Comparison of ENCODE assay signal across 9 cellular contexts in genomic region chr18:74797577-74798151, GRCh38.
DNase-seq lines count a peak whose midpoint lies in the region; ATAC-seq, FAIRE-seq and TF ChIP-seq lines count a peak whose summit lies in the region.
"Had no signal": no experiment of that assay in that cellular context is flagged by ENCODE, and none has a peak within 500 bp of the region (broad histone marks: within the 10 kb centered on the region; RNA-seq: fewer than 3 reads in every experiment).

No MANE protein-coding gene starts in this region.

- H2AFZ ChIP-seq in OCI-LY3 (ENCODE audit: low read depth, low read length) = no peak overlapping the region

- H3K4me1 Mint-ChIP-seq in activated CD4-positive, alpha-beta memory T cell treated with anti-CD3 and anti-CD28 coated beads for 36 hours (ENCODE audit: low read depth) = peaks cover 20% of the 10 kb centered on the region

- H3K4me3 ChIP-seq in OCI-LY3 (ENCODE audit: low read length) (peak overlapping the region; percentile 39), pancreas (peak overlapping the region in 1 of 4 donors; percentile 17)

- no peak for FAIRE-seq in pancreas (lab: Jason Lieb, UNC)

- H3K9ac ChIP-seq in OCI-LY3 (ENCODE audit: low read length) = no peak overlapping the region

- H3K36me3 ChIP-seq in OCI-LY3 (replicated peaks; ENCODE audit: low read depth, low read length) = no peaks in the 10 kb centered on the region
- no peaks in the 10 kb centered on the region for H3K36me3 ChIP-seq in pancreas

- H3K9me3 ChIP-seq in OCI-LY3 (ENCODE audit: insufficient read depth, low read length) (no peaks in the 10 kb centered on the region), pancreas (no peaks in the 10 kb centered on the region)

- intact Hi-C loops in pancreas (cut with DNase I) = no loop called here
- intact Hi-C loops in activated CD4-positive, alpha-beta memory T cell treated with anti-CD3 and anti-CD28 coated beads for 36 hours (cut with micrococcal nuclease) = no loop called here

- no peaks in the 10 kb centered on the region for H4K20me1 ChIP-seq in OCI-LY3 (ENCODE audit: insufficient read depth, low read length)

- H3K27me3 ChIP-seq in OCI-LY3 (ENCODE audit: low read depth, low read length) = no peaks in the 10 kb centered on the region
- no peaks in the 10 kb centered on the region for H3K27me3 ChIP-seq in pancreas

- WGBS in pancreas, 2 donors = 69 to 75% methylated on average over 6 of the region's 6 CpGs

- CTCF ChIA-PET in activated CD4-positive, alpha-beta memory T cell treated with anti-CD3 and anti-CD28 coated beads for 36 hours (lab: Charles Lee) = interaction anchor here (0.7 kb wide), 1 partner anchor 1531 kb away, joined by 5 read pairs; no protein-coding TSS in a partner anchor

- ATAC-seq in GM19328 (IDR thresholded peaks at IDR 0.05; ENCODE audit: unreplicated experiment) (peak; percentile 36), HG02840 (IDR thresholded peaks at IDR 0.05; ENCODE audit: low FRiP score, unreplicated experiment) (peak; percentile 30), pancreas (peak in 3 of 4 donors; percentile 25 to 52 (median 33))

- no peak overlapping the region for H3K27ac Mint-ChIP-seq in activated CD4-positive, alpha-beta memory T cell treated with anti-CD3 and anti-CD28 coated beads for 36 hours
- H3K27ac Mint-ChIP-seq: stimulated activated naive CD8-positive, alpha-beta T cell treated with anti-CD3 and anti-CD28 coated beads, Interleukin-15, Interleukin-2, amounts not matched to agents 100 ng/mL and 50 ng/mL, for 24 hours had no signal

- no peaks in the 10 kb centered on the region for H3K27me3 Mint-ChIP-seq in activated CD4-positive, alpha-beta memory T cell treated with anti-CD3 and anti-CD28 coated beads for 36 hours
- H3K27me3 Mint-ChIP-seq: stimulated activated naive CD8-positive, alpha-beta T cell treated with anti-CD3 and anti-CD28 coated beads, Interleukin-15, Interleukin-2, amounts not matched to agents 100 ng/mL and 50 ng/mL, for 24 hours had no signal

- peak overlapping the region; percentile 7 for H3K27ac ChIP-seq in OCI-LY3 (ENCODE audit: low read length)
- peak overlapping the region in 1 of 4 donors; percentile 27 for H3K27ac ChIP-seq in pancreas

- POLR2A ChIA-PET in activated CD4-positive, alpha-beta memory T cell treated with anti-CD3 and anti-CD28 coated beads for 36 hours (lab: Charles Lee) = no interaction called here

- DNase-seq in pancreas (no peak), GM10266 (ENCODE audit: extremely low spot score) (no peak), DMS153 treated with DMSO at 0.1 percent for 48 hours (lab: John Stamatoyannopoulos, UW; ENCODE audit: unreplicated experiment) (no peak), NCI-H345 (lab: John Stamatoyannopoulos, UW) (no peak)
- DNase-seq in activated CD4-positive, alpha-beta memory T cell treated with anti-CD3 and anti-CD28 coated beads for 36 hours = no peak

- H3K4me3 Mint-ChIP-seq in activated CD4-positive, alpha-beta memory T cell treated with anti-CD3 and anti-CD28 coated beads for 36 hours = no peak overlapping the region
- H3K4me3 Mint-ChIP-seq: stimulated activated naive CD8-positive, alpha-beta T cell treated with anti-CD3 and anti-CD28 coated beads, Interleukin-15, Interleukin-2, amounts not matched to agents 100 ng/mL and 50 ng/mL, for 24 hours had no signal

- no peaks in the 10 kb centered on the region for H3K9me3 Mint-ChIP-seq in activated CD4-positive, alpha-beta memory T cell treated with anti-CD3 and anti-CD28 coated beads for 36 hours
- H3K9me3 Mint-ChIP-seq: stimulated activated naive CD8-positive, alpha-beta T cell treated with anti-CD3 and anti-CD28 coated beads, Interleukin-15, Interleukin-2, amounts not matched to agents 100 ng/mL and 50 ng/mL, for 24 hours had no signal

- H3K4me1 ChIP-seq in OCI-LY3 (ENCODE audit: low read length) = peaks cover 39% of the 10 kb centered on the region
- peaks cover 0 to 5% (median 0%) of the 10 kb centered on the region in 3 donors for H3K4me1 ChIP-seq in pancreas

- peak overlapping the region; percentile 58 for H3K4me2 ChIP-seq in OCI-LY3 (ENCODE audit: low read length)

- H3K36me3 Mint-ChIP-seq in activated CD4-positive, alpha-beta memory T cell treated with anti-CD3 and anti-CD28 coated beads for 36 hours = no peaks in the 10 kb centered on the region

- no peaks in the 10 kb centered on the region for H3K79me2 ChIP-seq in OCI-LY3 (ENCODE audit: low read length)

- TF ChIP-seq CTCF in OCI-LY3 (IDR thresholded peaks at IDR 0.05; ENCODE audit: low read depth, low read length) (no peak), pancreas (IDR thresholded peaks at IDR 0.05) (no peak), GM10266 (IDR thresholded peaks at IDR 0.05; ENCODE audit: control insufficient read depth, insufficient read depth, low read depth, missing control alignments) (no peak)
